In genomic region chr10:77381750-77382149, GRCh38 we compare ENCODE assay signal across 36 cellular contexts.
"Had no signal": no experiment of that assay in that cellular context is flagged by ENCODE, and none has a peak within 500 bp of the region (broad histone marks: within the 10 kb centered on the region; RNA-seq: fewer than 3 reads in every experiment).

No MANE protein-coding gene starts in this region.

- FAIRE-seq: RCC 7860 had no signal

- H3K9me3 ChIP-seq: ascending aorta, body of pancreas, breast epithelium, SJCRH30 had no signal

- H3K27me3 ChIP-seq: ascending aorta, body of pancreas, breast epithelium had no signal

- H3K4me1 ChIP-seq: breast epithelium, SJCRH30 had no signal

- H3K27ac ChIP-seq: ascending aorta, body of pancreas, breast epithelium, PC-9, SJCRH30, SK-N-MC, WERI-Rb-1 had no signal

- H2AFZ ChIP-seq: PC-9 had no signal

- H3K4me3 ChIP-seq: ascending aorta, body of pancreas, breast epithelium, PC-9, SJCRH30, SK-N-MC had no signal

- ATAC-seq: activated CD8-positive, alpha-beta memory T cell treated with anti-CD3 and anti-CD28 coated beads, Interleukin-2, amount 10 ng/mL, durations not matched to agents 7 days and 5 days; activated T-cell treated with anti-CD3 and anti-CD28 coated beads, Interleukin-2, amount 50 U/mL, for 72 hours; activated T-helper 17 cell treated with anti-CD3 and anti-CD28 coated beads, Interleukin-2, amount 50 U/mL, for 72 hours; body of pancreas had no signal

- H3K36me3 ChIP-seq: ascending aorta, breast epithelium, SJCRH30, WERI-Rb-1 had no signal

- DNase-seq: activated CD4-positive, alpha-beta memory T cell treated with anti-CD3 and anti-CD28 coated beads, Interleukin-2, amount 10 ng/mL, durations not matched to agents 7 days and 5 days; activated CD4-positive, alpha-beta T cell treated with anti-CD3 and anti-CD28 coated beads for 1 hour; activated CD4-positive, alpha-beta T cell treated with anti-CD3 and anti-CD28 coated beads for 48 hours; activated CD4-positive, CD25-positive, alpha-beta regulatory T cell; activated CD8-positive, alpha-beta memory T cell treated with anti-CD3 and anti-CD28 coated beads for 24 hours; activated CD8-positive, alpha-beta memory T cell treated with anti-CD3 and anti-CD28 coated beads, Interleukin-2, amount 10 ng/mL, durations not matched to agents 7 days and 5 days; activated effector memory CD4-positive, alpha-beta T cell treated with anti-CD3 and anti-CD28 coated beads, Interleukin-2, amount 50 U/mL, for 16 hours; activated naive CD4-positive, alpha-beta T cell treated with Interleukin-2 at 50 U/mL for 16 hours; activated naive CD8-positive, alpha-beta T cell treated with anti-CD3 and anti-CD28 coated beads, Interleukin-2, amount 10 ng/mL, durations not matched to agents 7 days and 5 days; activated T-cell treated with anti-CD3 and anti-CD28 coated beads, Interleukin-2, amount 50 U/mL, for 1 hour; activated T-cell treated with anti-CD3 and anti-CD28 coated beads, Interleukin-2, amount 50 U/mL, for 72 hours; amygdala; body of pancreas; caudate nucleus; cerebellar nuclear complex; Karpas-422; KBM-7; NCI-H1105; NCI-H1417 treated with DMSO at 0.1 percent for 48 hours; NCI-H1694; NCI-H2029 treated with DMSO at 0.1 percent for 48 hours; NCI-H2107; NCI-H226; NCI-H446 treated with DMSO at 0.1 percent for 48 hours; NCI-H526; NCI-H748 treated with DMSO at 0.1 percent for 48 hours; PC-9; Right ventricle myocardium superior; SJCRH30; T1000; WERI-Rb-1 had no signal

- H3K4me2 ChIP-seq: PC-9 had no signal
